In the genomic region with DNA sequence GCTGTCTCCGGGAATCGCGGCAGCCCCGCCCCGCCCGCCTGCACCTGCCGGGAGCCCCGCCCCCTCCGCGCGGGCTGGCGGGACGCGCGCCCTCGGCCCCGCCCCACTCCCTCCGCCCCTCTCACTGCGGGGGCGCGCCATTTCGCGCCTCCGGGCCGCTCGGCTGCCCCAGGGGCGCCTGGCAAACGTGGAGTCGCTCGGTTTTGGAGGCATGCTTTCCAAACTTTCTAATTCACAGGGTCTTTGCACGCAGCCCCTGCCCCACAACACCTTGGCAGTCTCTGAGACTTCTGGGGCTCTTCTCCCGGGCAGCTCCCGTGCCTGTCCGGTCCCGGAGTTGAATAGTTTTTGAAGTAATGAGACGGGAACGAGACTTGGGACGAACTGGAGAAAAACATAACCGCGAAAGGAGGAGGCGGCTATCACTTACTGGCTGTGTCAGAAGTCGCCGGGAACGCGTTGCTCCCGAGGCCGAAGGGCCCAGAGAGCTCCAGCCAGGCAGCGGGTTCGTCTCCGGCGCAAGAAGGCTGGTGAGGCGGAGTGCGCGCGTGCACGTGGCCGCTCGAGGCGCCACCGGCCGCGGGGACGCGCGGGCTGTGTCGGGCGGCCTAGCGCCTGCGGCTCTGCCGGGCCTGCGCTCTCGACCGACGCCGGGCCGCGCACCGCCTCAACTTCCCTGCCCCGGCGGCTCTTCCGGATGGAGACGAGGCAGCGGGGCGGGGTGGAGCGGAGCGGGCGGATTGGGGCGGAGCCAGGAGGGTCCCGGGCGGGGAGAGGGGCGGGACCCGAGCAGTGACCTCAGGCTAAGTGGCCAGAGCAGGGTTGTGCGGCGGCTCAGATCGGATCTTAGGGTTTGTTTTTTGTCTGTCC, we compare ENCODE assay signal across 8 cellular contexts. TPM values are rescaled to one million over a fixed set of nuclear protein-coding genes. Genes with fewer than 3 reads are reported as not detected.
DNase-seq lines count a peak whose midpoint lies in the region; ATAC-seq, FAIRE-seq and TF ChIP-seq lines count a peak whose summit lies in the region.

Gene MCM9 (minus strand): TSS at position 699 of the 870 bp plus-strand sequence. CDS start 3,436 bp downstream, outside the sequence.

- no peaks in the 10 kb centered on the region for H3K9me3 ChIP-seq in hepatocyte (ENCODE audit: low read depth)

- ATAC-seq in HG02943 (IDR thresholded peaks at IDR 0.05; ENCODE audit: low read depth, unreplicated experiment): peak; percentile 91

- H3K9me2 ChIP-seq in hepatocyte (replicated peaks; ENCODE audit: insufficient read depth): no peaks in the 10 kb centered on the region

- H3K4me2 ChIP-seq in hepatocyte: peak within 1 kb of the TSS; percentile 81

- H3K4me1 ChIP-seq in hepatocyte (ENCODE audit: insufficient read depth): peaks cover 7% of the 10 kb centered on the region

- FAIRE-seq in GM18507 (lab: Jason Lieb, UNC): peak; percentile 98

- H3K27me3 ChIP-seq in hepatocyte: no peaks in the 10 kb centered on the region

- peak within 1 kb of the TSS; percentile 98 for H2AFZ ChIP-seq in hepatocyte

- peaks cover 54% of the 10 kb centered on the region for H3K79me2 ChIP-seq in hepatocyte

- H3K27ac ChIP-seq in hepatocyte: peak within 1 kb of the TSS; percentile 97

- no peaks in the 10 kb centered on the region for H3K36me3 ChIP-seq in hepatocyte (replicated peaks; ENCODE audit: insufficient read depth, low read depth)

- TF ChIP-seq CTCF in astrocyte of the cerebellum (IDR thresholded peaks at IDR 0.05; ENCODE audit: low read depth, low read length, missing control alignments) (no peak), hepatocyte (IDR thresholded peaks at IDR 0.05; ENCODE audit: poor library complexity) (no peak)

- H3K4me3 ChIP-seq in astrocyte of the cerebellum (ENCODE audit: low read depth, low read length) (peak within 1 kb of the TSS; percentile 90), hepatocyte (peak within 1 kb of the TSS; percentile 97)

- WGBS in hepatocyte (ENCODE audit: low lambda C conversion rate, missing lambda C conversion rate): under 1% methylated on average over 69 of the region's 95 CpGs

- DNase-seq in GM18507 (ENCODE audit: extremely low spot score, insufficient read length, low read depth): peak; percentile 94
- DNase-seq in NCI-H1930 (lab: John Stamatoyannopoulos, UW): peak; percentile 78 to 88
- peak; percentile 78 for DNase-seq in T-helper 22 cell (ENCODE audit: low read depth)
- DNase-seq in astrocyte of the cerebellum (ENCODE audit: low read depth): peak; percentile 39
- DNase-seq in hepatocyte (ENCODE audit: low spot score): peak; percentile 95
- DNase-seq in retina: peak; percentile 93
- DNase-seq in cerebellar nuclear complex (lab: John Stamatoyannopoulos, UW): no peak

- in situ Hi-C loops in astrocyte of the cerebellum (cut with HindIII; ENCODE audit: low sequenced_read_pairs): no loop called here

- H4K20me1 ChIP-seq in hepatocyte (ENCODE audit: insufficient read depth, poor library complexity, severe bottlenecking): no peaks in the 10 kb centered on the region

RNA-seq across cellular contexts. Expression of gene MCM9, which starts in this region (rescaled TPM):
- total RNA-seq in hepatocyte: 9.9 and 13.5 TPM in 2 replicates
- polyA plus RNA-seq in hepatocyte: 9.6 and 11.1 TPM in 2 replicates

Comparison
In these comparisons a context has a peak if more than half of its experiments do, and no peak if none do; other contexts are left out.
1. DNase-seq: peak in GM18507 (single experiment), NCI-H1930 (2 of 2), T-helper 22 cell (single experiment), astrocyte of the cerebellum (single experiment), hepatocyte (single experiment) and retina (single experiment); none in cerebellar nuclear complex (0 of 2).